Comparison of ENCODE assay signal across 24 cellular contexts in the genomic region with DNA sequence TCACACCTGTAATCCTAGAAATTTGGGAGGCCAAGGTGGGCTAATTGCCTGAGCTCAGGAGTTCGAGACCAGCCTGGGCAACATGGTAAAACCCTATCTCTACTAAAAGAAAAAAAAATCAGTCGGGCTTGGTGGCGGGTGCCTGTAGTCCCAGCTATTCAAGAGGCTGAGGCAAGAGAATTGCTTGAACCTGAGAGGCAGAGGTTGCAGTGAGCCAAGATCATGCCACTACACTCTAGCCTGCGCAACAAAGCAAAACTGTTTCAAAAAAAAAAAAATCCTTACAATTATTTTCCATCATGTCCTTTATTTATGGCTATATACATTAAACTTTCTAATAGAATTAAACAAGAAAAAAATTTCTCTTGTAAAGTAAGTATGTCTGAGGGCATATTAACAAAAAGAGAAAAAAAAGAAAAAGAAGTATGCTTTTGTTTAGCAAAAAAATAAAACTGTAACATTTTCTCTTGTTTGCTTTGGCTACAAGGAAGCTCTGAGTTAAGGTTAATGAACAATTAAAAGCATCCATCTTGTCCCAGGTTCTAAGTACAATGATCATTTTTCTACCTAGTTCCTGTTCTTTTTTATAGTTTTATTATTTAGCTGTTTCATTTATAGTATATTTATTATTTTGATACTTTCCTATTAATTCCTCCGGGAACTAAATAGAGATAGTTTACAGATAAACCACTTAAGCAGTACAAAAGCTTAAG.
"Had no signal": no experiment of that assay in that cellular context is flagged by ENCODE, and none has a peak within 500 bp of the region (broad histone marks: within the 10 kb centered on the region; RNA-seq: fewer than 3 reads in every experiment).

No MANE protein-coding gene starts in this region.

- H3K27me3 ChIP-seq: dorsolateral prefrontal cortex, gastrocnemius medialis, suprapubic skin, transverse colon, upper lobe of right lung, uterus had no signal

- DNase-seq: cerebellar nuclear complex; dorsolateral prefrontal cortex; effector CD4-positive, alpha-beta T cell; gastrocnemius medialis; head of caudate nucleus; kidney glomerular epithelial cell; mesenchymal stem cell; naive thymus-derived CD8-positive, alpha-beta T cell; nephron progenitor cell; nucleus accumbens; posterior cingulate gyrus; psoas muscle; right cardiac atrium; stimulated activated CD4-positive, alpha-beta T cell treated with anti-CD3 and anti-CD28 coated beads, Interleukin-12 subunit alpha, Interleukin-12 subunit beta, amount 100 ng/mL, for 4 hours; stimulated activated CD4-positive, alpha-beta T cell treated with anti-CD3 and anti-CD28 coated beads, Interleukin-1b, Interleukin-23, amount 100 ng/mL, for 48 hours; stimulated activated CD4-positive, alpha-beta T cell treated with anti-CD3 and anti-CD28 coated beads, Interleukin-4, amount 100 ng/mL, for 1 hour; stimulated activated CD8-positive, alpha-beta memory T cell treated with anti-CD3 and anti-CD28 coated beads, Interleukin-4, amount 100 ng/mL, for 48 hours; stimulated activated naive CD4-positive, alpha-beta T cell; stimulated activated naive CD8-positive, alpha-beta T cell treated with anti-CD3 and anti-CD28 coated beads, Interleukin-15, amount 100 ng/mL, for 72 hours; transverse colon; upper lobe of right lung; uterus had no signal

- H3K9me3 Mint-ChIP-seq: naive thymus-derived CD8-positive, alpha-beta T cell; nephron progenitor cell; stimulated activated naive CD8-positive, alpha-beta T cell treated with anti-CD3 and anti-CD28 coated beads, Interleukin-15, amount 100 ng/mL, for 72 hours had no signal

- H3K4me2 ChIP-seq: smooth muscle cell had no signal

- H3K4me1 ChIP-seq: gastrocnemius medialis, psoas muscle, suprapubic skin, upper lobe of right lung, uterus had no signal

- H3K4me3 ChIP-seq: dorsolateral prefrontal cortex, gastrocnemius medialis, psoas muscle, smooth muscle cell, suprapubic skin, transverse colon, upper lobe of right lung, uterus had no signal

- H3K4me3 Mint-ChIP-seq: naive thymus-derived CD8-positive, alpha-beta T cell; nephron progenitor cell; stimulated activated naive CD8-positive, alpha-beta T cell treated with anti-CD3 and anti-CD28 coated beads, Interleukin-15, amount 100 ng/mL, for 72 hours had no signal

- ATAC-seq: gastrocnemius medialis; naive thymus-derived CD8-positive, alpha-beta T cell; psoas muscle; right cardiac atrium; stimulated activated naive CD8-positive, alpha-beta T cell treated with anti-CD3 and anti-CD28 coated beads, Interleukin-15, amount 100 ng/mL, for 72 hours; upper lobe of right lung had no signal

- H3K27ac ChIP-seq: dorsolateral prefrontal cortex, gastrocnemius medialis, psoas muscle, suprapubic skin, transverse colon, upper lobe of right lung, uterus had no signal

- H3K9me3 ChIP-seq: gastrocnemius medialis, psoas muscle, suprapubic skin, transverse colon, upper lobe of right lung, uterus had no signal

- H3K36me3 ChIP-seq: uterus had no signal

- H3K27me3 Mint-ChIP-seq: naive thymus-derived CD8-positive, alpha-beta T cell; stimulated activated naive CD8-positive, alpha-beta T cell treated with anti-CD3 and anti-CD28 coated beads, Interleukin-15, amount 100 ng/mL, for 72 hours had no signal

- H3K4me1 Mint-ChIP-seq: naive thymus-derived CD8-positive, alpha-beta T cell; nephron progenitor cell; stimulated activated naive CD8-positive, alpha-beta T cell treated with anti-CD3 and anti-CD28 coated beads, Interleukin-15, amount 100 ng/mL, for 72 hours had no signal

- H3K27ac Mint-ChIP-seq: stimulated activated naive CD8-positive, alpha-beta T cell treated with anti-CD3 and anti-CD28 coated beads, Interleukin-15, amount 100 ng/mL, for 72 hours had no signal
